ENCODE assay signal across 8 cellular contexts in genomic region chr7:101216860-101217387, GRCh38. TPM values are rescaled to one million over a fixed set of nuclear protein-coding genes. Genes with fewer than 3 reads are reported as not detected.
A peak's percentile ranks its signal among the peaks of the same experiment; 100 is the strongest.
DNase-seq lines count a peak whose midpoint lies in the region; ATAC-seq, FAIRE-seq and TF ChIP-seq lines count a peak whose summit lies in the region.

No MANE protein-coding gene starts in this region.

- no TSS peak for BruUV-seq in Panc1 (replicated peaks; lab: Mats Ljungman, UMichigan)
- TSS peak; percentile 63 for BruUV-seq in endothelial cell of umbilical vein (replicated peaks; lab: Mats Ljungman, UMichigan)

- H2AFZ ChIP-seq in endothelial cell of umbilical vein (ENCODE audit: low read depth, low read length) (peak overlapping the region; percentile 33), neuron (ENCODE audit: low read depth, low read length) (peak overlapping the region; percentile 42)

- ATAC-seq in GM18502 (IDR thresholded peaks at IDR 0.05; ENCODE audit: poor library complexity, unreplicated experiment) (peak; percentile 22), Panc1 (no peak; the same call in none of the 2 replicates)

- DNase-seq in Panc1 (ENCODE audit: low read depth, low spot score) (no peak), endothelial cell of umbilical vein (ENCODE audit: low read depth, low spot score) (peak; percentile 21), ecto neural progenitor cell (ENCODE audit: low spot score) (no peak), NCI-H1930 (lab: John Stamatoyannopoulos, UW) (no peak), urothelium cell line (ENCODE audit: low spot score) (no peak)

- no peak; the same call in 1 of the 2 replicates for TF ChIP-seq CTCF in HEK293 (tag by site-specific recombination; IDR thresholded peaks at IDR 0.05)
- no peak for TF ChIP-seq CTCF in Panc1 (IDR thresholded peaks at IDR 0.05)
- no peak for TF ChIP-seq CTCF in endothelial cell of umbilical vein (IDR thresholded peaks at IDR 0.05; ENCODE audit: extremely low read depth in 1 of 2, insufficient read depth in 1 of 2, low read depth in 1 of 2, low read length in 2 of 2)

- peaks cover 52% of the 10 kb centered on the region for H3K79me2 ChIP-seq in endothelial cell of umbilical vein (ENCODE audit: control insufficient read depth, insufficient read depth, low read length)

- POLR2A ChIA-PET in HEK293 (lab: Yijun Ruan, JAX) (interaction anchor here (1.1 to 2.7 kb wide), 11 partner anchors 8 to 631 kb away, joined by 3 to 23 read pairs (median 6); partner anchors contain the start of genes CLDN15, FBXO24, FIS1 and LRCH4), Panc1 (lab: Charles Lee) (interaction anchor here (0.6 to 1.5 kb wide), 4 partner anchors 22 to 560 kb away, joined by 3 to 10 read pairs (median 6); partner anchors contain the start of gene ACTL6B), endothelial cell of umbilical vein (lab: Charles Lee) (interaction anchor here (0.6 to 2.1 kb wide), 3 partner anchors 9 to 27 kb away, joined by 3 to 12 read pairs (median 4); partner anchors contain the start of gene FIS1)

- FAIRE-seq in endothelial cell of umbilical vein (lab: Jason Lieb, UNC) = no peak
- FAIRE-seq in urothelium cell line (lab: Jason Lieb, UNC) = no peak

- H3K9me3 ChIP-seq in HEK293 (ENCODE audit: control insufficient read depth, insufficient read depth, low read depth, low read length) = no peaks in the 10 kb centered on the region
- H3K9me3 ChIP-seq in Panc1 (ENCODE audit: control insufficient read depth, insufficient read depth, low read depth, low read length) = no peaks in the 10 kb centered on the region
- H3K9me3 ChIP-seq in endothelial cell of umbilical vein (replicated peaks; ENCODE audit: control insufficient read depth, insufficient read depth, low read length) = no peaks in the 10 kb centered on the region
- no peaks in the 10 kb centered on the region for H3K9me3 ChIP-seq in neuron (ENCODE audit: low read length)

- H3K27me3 ChIP-seq in Panc1 (ENCODE audit: control insufficient read depth, insufficient read depth, low read length) = no peaks in the 10 kb centered on the region
- H3K27me3 ChIP-seq in endothelial cell of umbilical vein (ENCODE audit: control insufficient read depth in 2 of 2, insufficient read depth in 2 of 2, low read length in 2 of 2) = no peaks in the 10 kb centered on the region
- H3K27me3 ChIP-seq in neuron (ENCODE audit: insufficient read depth, low read length) = no peaks in the 10 kb centered on the region

- H3K9ac ChIP-seq in endothelial cell of umbilical vein (replicated peaks; ENCODE audit: extremely low read depth, insufficient read depth, low read length) = peak overlapping the region; percentile 43

- peak overlapping the region; percentile 93 for H3K4me2 ChIP-seq in endothelial cell of umbilical vein (ENCODE audit: insufficient read depth, low read length)

- intact Hi-C loops in Panc1 (cut with micrococcal nuclease; ENCODE audit: unreplicated experiment) (no loop called here), endothelial cell of umbilical vein (cut with micrococcal nuclease) (loop anchor here (1.0 kb wide), 2 partner anchors 28 to 35 kb away; partner anchors contain the start of gene FIS1)

- H3K27ac ChIP-seq in HEK293 (ENCODE audit: extremely low read depth, low read depth, low read length) (peak overlapping the region; percentile 65; the same call in 1 of the 2 replicates), Panc1 (ENCODE audit: low read length) (peak overlapping the region; percentile 95), endothelial cell of umbilical vein (ENCODE audit: insufficient read depth, low read depth, low read length) (peak overlapping the region; percentile 29)

- dilution Hi-C loops in endothelial cell of umbilical vein (cut with MboI; ENCODE audit: extremely low pct_ligation_motif_present, low sequenced_read_pairs) = no loop called here

- H3K36me3 ChIP-seq in HEK293 (ENCODE audit: control insufficient read depth in 2 of 2, insufficient read depth in 1 of 2, low read length in 2 of 2) = peaks cover 3 to 12% of the 10 kb centered on the region in 2 experiments; a peak in 2 of 3 replicates
- H3K36me3 ChIP-seq in Panc1 (ENCODE audit: control insufficient read depth, insufficient read depth, low read length) = no peaks in the 10 kb centered on the region; the same call in 1 of the 2 replicates
- peaks cover 3 to 17% of the 10 kb centered on the region in 2 experiments for H3K36me3 ChIP-seq in endothelial cell of umbilical vein (ENCODE audit: control insufficient read depth in 2 of 2, extremely low read depth in 1 of 2, insufficient read depth in 2 of 2, low read length in 2 of 2)
- H3K36me3 ChIP-seq in neuron (ENCODE audit: insufficient read depth, low read length) = peaks cover 5% of the 10 kb centered on the region

- no peaks in the 10 kb centered on the region for H4K20me1 ChIP-seq in endothelial cell of umbilical vein (replicated peaks; ENCODE audit: control insufficient read depth, extremely low read depth, insufficient read depth, low read length)

- in situ Hi-C loops in Panc1 (cut with HindIII; ENCODE audit: low pct_unique_long_range_greater_than_20kb, low sequenced_read_pairs) = no loop called here

- CTCF ChIA-PET in HEK293 (lab: Yijun Ruan, JAX) = interaction anchor here (0.6 to 1.9 kb wide), 7 partner anchors 8 to 89 kb away, joined by 3 to 21 read pairs (median 4); partner anchors contain the start of gene FIS1
- CTCF ChIA-PET in Panc1 (lab: Charles Lee) = interaction anchor here (0.6 to 1.7 kb wide), 3 partner anchors 27 to 325 kb away, joined by 3 to 9 read pairs (median 3); no protein-coding TSS in a partner anchor
- CTCF ChIA-PET in endothelial cell of umbilical vein (lab: Charles Lee) = interaction anchor here (0.7 to 4.5 kb wide), 14 partner anchors 8 to 105 kb away, joined by 3 to 112 read pairs (median 8); partner anchors contain the start of genes CLDN15, FIS1 and IFT22

- TF ChIP-seq POLR2A in endothelial cell of umbilical vein (IDR thresholded peaks at IDR 0.05; ENCODE audit: low read depth, low read length) = no peak

- peak overlapping the region; percentile 59 for H3K4me3 ChIP-seq in HEK293 (ENCODE audit: low read depth, low read length)
- H3K4me3 ChIP-seq in Panc1 (ENCODE audit: low read depth in 2 of 2, low read length in 2 of 2) = peak overlapping the region; percentile 85 to 97
- peak overlapping the region; percentile 75 to 84 (median 78) for H3K4me3 ChIP-seq in endothelial cell of umbilical vein (replicated peaks in 1 of 3; ENCODE audit: insufficient read depth in 1 of 3, low read depth in 1 of 3, low read length in 3 of 3)
- peak overlapping the region; percentile 68 for H3K4me3 ChIP-seq in neuron (ENCODE audit: low read length)

- H3K4me1 ChIP-seq in HEK293 (ENCODE audit: control insufficient read depth, insufficient read depth, low read length) (0 out of 2 replicates have a peak, but pooled peaks cover 3% of the 10 kb centered on the region), Panc1 (ENCODE audit: control insufficient read depth, insufficient read depth, low read length) (peaks cover 13% of the 10 kb centered on the region), endothelial cell of umbilical vein (ENCODE audit: control insufficient read depth, extremely low read depth, insufficient read depth, low read length) (peaks cover 13% of the 10 kb centered on the region), neuron (ENCODE audit: insufficient read depth, low read length) (peaks cover 14% of the 10 kb centered on the region)

- H3K9me1 ChIP-seq in endothelial cell of umbilical vein (replicated peaks; ENCODE audit: control insufficient read depth, extremely low read depth, insufficient read depth, low read length) = no peaks in the 10 kb centered on the region

RNA-seq across cellular contexts. Expression of gene PLOD3, which starts 0.5 kb away (rescaled TPM):
- 93.0 TPM for total RNA-seq in Panc1 (2021; ENCODE audit: unreplicated experiment)
- 122 TPM for polyA plus RNA-seq in Panc1 (2012; ENCODE audit: insufficient read length)
- 161 and 170 TPM in 2 replicates for total RNA-seq in endothelial cell of umbilical vein
- polyA plus RNA-seq in endothelial cell of umbilical vein = 143 and 212 TPM in 2 replicates
- polyA plus RNA-seq in endothelial cell of umbilical vein (2011; cell fraction: cytosol; rRNA removed) = 99.3 and 111 TPM in 2 replicates
- 158 and 175 TPM in 2 replicates for polyA plus RNA-seq in endothelial cell of umbilical vein (2011; cell fraction: nucleus; rRNA removed)
- polyA plus RNA-seq in endothelial cell of umbilical vein (2012) = 120 and 135 TPM in 2 replicates
- 89.2 and 107 TPM in 2 replicates for polyA minus RNA-seq in endothelial cell of umbilical vein
- polyA minus RNA-seq in endothelial cell of umbilical vein (2011; cell fraction: cytosol; rRNA and poly(A)+ RNA removed) = 31.1 TPM
- 43.8 and 53.9 TPM in 2 replicates for polyA minus RNA-seq in endothelial cell of umbilical vein (2011; cell fraction: nucleus; rRNA and poly(A)+ RNA removed)

RNA-seq across cellular contexts. Expression of gene ZNHIT1, which starts 1.0 kb away (rescaled TPM):
- 69.7 TPM for total RNA-seq in Panc1 (2021; ENCODE audit: unreplicated experiment)
- polyA plus RNA-seq in Panc1 (2012; ENCODE audit: insufficient read length) = 75.9 TPM
- 89.9 and 90.5 TPM in 2 replicates for total RNA-seq in endothelial cell of umbilical vein
- polyA plus RNA-seq in endothelial cell of umbilical vein = 74.1 and 77.1 TPM in 2 replicates
- 67.2 and 72.3 TPM in 2 replicates for polyA plus RNA-seq in endothelial cell of umbilical vein (2011; cell fraction: cytosol; rRNA removed)
- polyA plus RNA-seq in endothelial cell of umbilical vein (2011; cell fraction: nucleus; rRNA removed) = 27.7 and 33.0 TPM in 2 replicates
- 69.7 and 79.2 TPM in 2 replicates for polyA plus RNA-seq in endothelial cell of umbilical vein (2012)
- polyA minus RNA-seq in endothelial cell of umbilical vein = 15.8 and 17.6 TPM in 2 replicates
- polyA minus RNA-seq in endothelial cell of umbilical vein (2011; cell fraction: cytosol; rRNA and poly(A)+ RNA removed) = 37.8 TPM
- 4.9 and 8.3 TPM in 2 replicates for polyA minus RNA-seq in endothelial cell of umbilical vein (2011; cell fraction: nucleus; rRNA and poly(A)+ RNA removed)

RNA-seq across cellular contexts. Expression of gene MOGAT3, which starts 16.1 kb away (rescaled TPM):
- 0.23 TPM for total RNA-seq in Panc1 (2021; ENCODE audit: unreplicated experiment)
- polyA plus RNA-seq in Panc1 (2012; ENCODE audit: insufficient read length) = 0.11 TPM
- total RNA-seq in endothelial cell of umbilical vein = not detected in 2 replicates
- not detected in 2 replicates for polyA plus RNA-seq in endothelial cell of umbilical vein
- polyA plus RNA-seq in endothelial cell of umbilical vein (2011; cell fraction: cytosol; rRNA removed) = not detected in 2 replicates
- not detected in 2 replicates for polyA plus RNA-seq in endothelial cell of umbilical vein (2011; cell fraction: nucleus; rRNA removed)
- polyA plus RNA-seq in endothelial cell of umbilical vein (2012) = not detected in 2 replicates
- polyA minus RNA-seq in endothelial cell of umbilical vein = not detected in 2 replicates
- polyA minus RNA-seq in endothelial cell of umbilical vein (2011; cell fraction: cytosol; rRNA and poly(A)+ RNA removed) = not detected
- polyA minus RNA-seq in endothelial cell of umbilical vein (2011; cell fraction: nucleus; rRNA and poly(A)+ RNA removed) = not detected in 2 replicates

RNA-seq across cellular contexts. Expression of gene CLDN15, which starts 20.7 kb away (rescaled TPM):
- 8.0 TPM for total RNA-seq in Panc1 (2021; ENCODE audit: unreplicated experiment)
- polyA plus RNA-seq in Panc1 (2012; ENCODE audit: insufficient read length) = 5.3 TPM
- 9.3 and 11.3 TPM in 2 replicates for total RNA-seq in endothelial cell of umbilical vein
- 17.7 and 21.1 TPM in 2 replicates for polyA plus RNA-seq in endothelial cell of umbilical vein
- 6.1 and 7.9 TPM in 2 replicates for polyA plus RNA-seq in endothelial cell of umbilical vein (2011; cell fraction: cytosol; rRNA removed)
- polyA plus RNA-seq in endothelial cell of umbilical vein (2011; cell fraction: nucleus; rRNA removed) = 54.8 and 59.4 TPM in 2 replicates
- polyA plus RNA-seq in endothelial cell of umbilical vein (2012) = 4.2 and 4.5 TPM in 2 replicates
- 10.3 and 15.8 TPM in 2 replicates for polyA minus RNA-seq in endothelial cell of umbilical vein
- 3.2 TPM for polyA minus RNA-seq in endothelial cell of umbilical vein (2011; cell fraction: cytosol; rRNA and poly(A)+ RNA removed)
- 15.7 TPM in 2 replicates for polyA minus RNA-seq in endothelial cell of umbilical vein (2011; cell fraction: nucleus; rRNA and poly(A)+ RNA removed)

RNA-seq across cellular contexts. Expression of gene FIS1, which starts 28.0 kb away (rescaled TPM):
- 110 TPM for total RNA-seq in Panc1 (2021; ENCODE audit: unreplicated experiment)
- 208 TPM for polyA plus RNA-seq in Panc1 (2012; ENCODE audit: insufficient read length)
- total RNA-seq in endothelial cell of umbilical vein = 132 and 187 TPM in 2 replicates
- polyA plus RNA-seq in endothelial cell of umbilical vein = 330 and 346 TPM in 2 replicates
- 465 and 499 TPM in 2 replicates for polyA plus RNA-seq in endothelial cell of umbilical vein (2011; cell fraction: cytosol; rRNA removed)
- 220 and 231 TPM in 2 replicates for polyA plus RNA-seq in endothelial cell of umbilical vein (2011; cell fraction: nucleus; rRNA removed)
- polyA plus RNA-seq in endothelial cell of umbilical vein (2012) = 175 and 182 TPM in 2 replicates
- 98.4 and 129 TPM in 2 replicates for polyA minus RNA-seq in endothelial cell of umbilical vein
- polyA minus RNA-seq in endothelial cell of umbilical vein (2011; cell fraction: cytosol; rRNA and poly(A)+ RNA removed) = 35.8 TPM
- polyA minus RNA-seq in endothelial cell of umbilical vein (2011; cell fraction: nucleus; rRNA and poly(A)+ RNA removed) = 25.9 and 31.1 TPM in 2 replicates

Comparison
In these comparisons a context has a peak if more than half of its experiments do, and no peak if none do; other contexts are left out.
1. H3K27ac ChIP-seq: peak in every context shown above with its lines; median percentile 95 in Panc1; 65 in HEK293; 29 in endothelial cell of umbilical vein.